ENCODE assay signal across 1 cellular context in the genomic region with DNA sequence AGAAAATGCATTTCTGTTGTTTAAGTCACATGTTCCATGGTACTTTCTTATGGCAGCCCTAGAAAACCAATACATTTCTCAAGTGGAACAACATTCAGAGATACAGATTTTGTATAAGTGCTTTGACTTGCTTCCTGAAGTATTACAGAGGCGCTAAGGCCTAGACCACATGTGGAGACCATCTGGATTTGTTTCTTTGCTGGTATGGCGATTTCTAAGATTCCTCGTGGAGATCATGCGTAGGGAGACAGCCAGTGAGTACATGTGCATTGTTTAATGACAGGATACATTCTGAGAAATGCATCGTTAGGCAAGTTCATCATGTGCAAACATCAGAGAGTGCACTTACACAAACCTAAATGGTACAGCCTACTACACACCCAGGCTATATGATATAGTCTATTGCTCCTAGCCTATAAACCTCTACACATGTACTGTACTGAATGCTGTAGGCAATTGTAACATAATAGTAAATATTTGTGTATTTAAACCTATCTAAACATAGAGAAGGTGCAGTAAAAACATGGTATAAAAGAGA.
TF ChIP-seq lines count a peak whose summit lies in the region.

No MANE protein-coding gene starts in this region.

TF ChIP-seq in IMR-90, 13 proteins besides CTCF, POLR2A, EP300 and RAD21:
- no peak for TF ChIP-seq CHD1 (IDR thresholded peaks at IDR 0.05; ENCODE audit: low read depth, low read length)
- TF ChIP-seq CEBPB (IDR thresholded peaks at IDR 0.05; ENCODE audit: low read depth, low read length) = no peak
- no peak for TF ChIP-seq BHLHE40 (IDR thresholded peaks at IDR 0.05; ENCODE audit: low read depth, low read length)
- TF ChIP-seq MAFK (IDR thresholded peaks at IDR 0.05; ENCODE audit: low read depth, low read length) = no peak
- TF ChIP-seq, protein P1, sequence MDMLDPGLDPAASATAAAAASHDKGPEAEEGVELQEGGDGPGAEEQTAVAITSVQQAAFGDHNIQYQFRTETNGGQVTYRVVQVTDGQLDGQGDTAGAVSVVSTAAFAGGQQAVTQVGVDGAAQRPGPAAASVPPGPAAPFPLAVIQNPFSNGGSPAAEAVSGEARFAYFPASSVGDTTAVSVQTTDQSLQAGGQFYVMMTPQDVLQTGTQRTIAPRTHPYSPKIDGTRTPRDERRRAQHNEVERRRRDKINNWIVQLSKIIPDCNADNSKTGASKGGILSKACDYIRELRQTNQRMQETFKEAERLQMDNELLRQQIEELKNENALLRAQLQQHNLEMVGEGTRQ (IDR thresholded peaks at IDR 0.05; ENCODE audit: low read depth, low read length) = no peak
- TF ChIP-seq RCOR1 (IDR thresholded peaks at IDR 0.05; ENCODE audit: insufficient replicate concordance, low read length) = no peak
- no peak for TF ChIP-seq RFX5 (IDR thresholded peaks at IDR 0.05; ENCODE audit: low read depth, low read length)
- TF ChIP-seq, protein P2, sequence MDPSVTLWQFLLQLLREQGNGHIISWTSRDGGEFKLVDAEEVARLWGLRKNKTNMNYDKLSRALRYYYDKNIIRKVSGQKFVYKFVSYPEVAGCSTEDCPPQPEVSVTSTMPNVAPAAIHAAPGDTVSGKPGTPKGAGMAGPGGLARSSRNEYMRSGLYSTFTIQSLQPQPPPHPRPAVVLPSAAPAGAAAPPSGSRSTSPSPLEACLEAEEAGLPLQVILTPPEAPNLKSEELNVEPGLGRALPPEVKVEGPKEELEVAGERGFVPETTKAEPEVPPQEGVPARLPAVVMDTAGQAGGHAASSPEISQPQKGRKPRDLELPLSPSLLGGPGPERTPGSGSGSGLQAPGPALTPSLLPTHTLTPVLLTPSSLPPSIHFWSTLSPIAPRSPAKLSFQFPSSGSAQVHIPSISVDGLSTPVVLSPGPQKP (IDR thresholded peaks at IDR 0.05; ENCODE audit: borderline replicate concordance, low read depth, low read length) = no peak
- no peak for TF ChIP-seq MAZ (IDR thresholded peaks at IDR 0.05; ENCODE audit: borderline replicate concordance, low read depth, low read length)
- TF ChIP-seq FOS (IDR thresholded peaks at IDR 0.05; ENCODE audit: low read depth, low read length) = no peak
- no peak for TF ChIP-seq SMC3 (IDR thresholded peaks at IDR 0.05; ENCODE audit: low read depth, low read length)
- no peak for TF ChIP-seq MXI1 (IDR thresholded peaks at IDR 0.05; ENCODE audit: borderline replicate concordance, low read depth, low read length)
- no peak for TF ChIP-seq NFE2L2 (IDR thresholded peaks at IDR 0.05; ENCODE audit: low read depth, low read length)
